ENCODE assay signal across 28 cellular contexts in genomic region chr9:92001244-92001643, GRCh38. TPM values are rescaled to one million over a fixed set of nuclear protein-coding genes. Genes with fewer than 3 reads are reported as not detected.
DNase-seq lines count a peak whose midpoint lies in the region; TF ChIP-seq lines count a peak whose summit lies in the region.
"Had no signal": no experiment of that assay in that cellular context is flagged by ENCODE, and none has a peak within 500 bp of the region (broad histone marks: within the 10 kb centered on the region; RNA-seq: fewer than 3 reads in every experiment).

No MANE protein-coding gene starts in this region.

- no peaks in the 10 kb centered on the region for H3K9me3 Mint-ChIP-seq in activated T-helper 2 cell treated with anti-CD3 and anti-CD28 coated beads, Interferon-gamma antibody, Interleukin-2, Interleukin-4, amounts not matched to agents 10 μg/mL and 5 μg/mL and 100 μg/mL, durations not matched to agents 14 hours and 24 hours and 36 hours
- H3K9me3 Mint-ChIP-seq: activated T-cell treated with anti-CD3 and anti-CD28 coated beads, Interleukin-2, amount 50 U/mL, for 4 hours; neural crest cell had no signal

- peaks cover 11% of the 10 kb centered on the region for H3K27me3 Mint-ChIP-seq in activated T-helper 2 cell treated with anti-CD3 and anti-CD28 coated beads, Interferon-gamma antibody, Interleukin-2, Interleukin-4, amounts not matched to agents 10 μg/mL and 5 μg/mL and 100 μg/mL, durations not matched to agents 14 hours and 24 hours and 36 hours (ENCODE audit: low read depth)

- H3K36me3 Mint-ChIP-seq in activated T-helper 2 cell treated with anti-CD3 and anti-CD28 coated beads, Interferon-gamma antibody, Interleukin-2, Interleukin-4, amounts not matched to agents 10 μg/mL and 5 μg/mL and 100 μg/mL, durations not matched to agents 14 hours and 24 hours and 36 hours (ENCODE audit: low read depth): no peaks in the 10 kb centered on the region

- H3K9me3 ChIP-seq in right atrium auricular region: no peaks in the 10 kb centered on the region
- H3K9me3 ChIP-seq: body of pancreas, right lobe of liver, SK-N-SH, vagina had no signal

- DNase-seq in right atrium auricular region (ENCODE audit: low spot score) (peak; percentile 21), cardiac septum (ENCODE audit: low spot score) (no peak), M059J (ENCODE audit: low read depth) (peak; percentile 24), fibroblast of gingiva (ENCODE audit: low read depth) (peak; percentile 55), germinal center (ENCODE audit: low spot score) (no peak), Ammon's horn (ENCODE audit: low spot score) (no peak), SW480 (ENCODE audit: low spot score) (no peak)
- no peak for DNase-seq in activated T-helper 2 cell treated with anti-CD3 and anti-CD28 coated beads, Interferon-gamma antibody, Interleukin-2, Interleukin-4, amounts not matched to agents 10 μg/mL and 5 μg/mL and 100 μg/mL, durations not matched to agents 14 hours and 24 hours and 36 hours (ENCODE audit: low spot score)
- DNase-seq: activated CD4-positive, alpha-beta T cell treated with anti-CD3 and anti-CD28 coated beads for 48 hours; activated T-cell treated with anti-CD3 and anti-CD28 coated beads, Interleukin-2, amount 50 U/mL, for 4 hours; body of pancreas; effector CD4-positive, alpha-beta T cell; foreskin melanocyte; MV-4-11; NCI-H1436 treated with DMSO at 0.1 percent for 48 hours; NCI-H2107; NCI-H446 treated with DMSO at 0.1 percent for 48 hours; NCI-H82; right lobe of liver; SK-N-SH; stimulated activated naive CD4-positive, alpha-beta T cell treated with Interleukin-2 at 50 U/mL for 16 hours; T-helper 2 cell had no signal

- no peaks in the 10 kb centered on the region for H3K4me1 ChIP-seq in right atrium auricular region
- H3K4me1 ChIP-seq: BLaER1 treated with 17β-estradiol and CSF1 and Interleukin-3, amounts not matched to agents 10 nM and 100 nM; body of pancreas; right lobe of liver; vagina had no signal

- H3K27me3 ChIP-seq in right atrium auricular region: no peaks in the 10 kb centered on the region
- H3K27me3 ChIP-seq: BLaER1 treated with 17β-estradiol and CSF1 and Interleukin-3, amounts not matched to agents 10 nM and 100 nM; body of pancreas; right lobe of liver; vagina had no signal

- H3K4me1 Mint-ChIP-seq in activated T-helper 2 cell treated with anti-CD3 and anti-CD28 coated beads, Interferon-gamma antibody, Interleukin-2, Interleukin-4, amounts not matched to agents 10 μg/mL and 5 μg/mL and 100 μg/mL, durations not matched to agents 14 hours and 24 hours and 36 hours (ENCODE audit: low read depth): no peaks in the 10 kb centered on the region
- H3K4me1 Mint-ChIP-seq: neural crest cell had no signal

- no peak overlapping the region for H3K4me3 Mint-ChIP-seq in activated T-helper 2 cell treated with anti-CD3 and anti-CD28 coated beads, Interferon-gamma antibody, Interleukin-2, Interleukin-4, amounts not matched to agents 10 μg/mL and 5 μg/mL and 100 μg/mL, durations not matched to agents 14 hours and 24 hours and 36 hours (ENCODE audit: low read depth)
- H3K4me3 Mint-ChIP-seq: activated T-cell treated with anti-CD3 and anti-CD28 coated beads, Interleukin-2, amount 50 U/mL, for 4 hours; neural crest cell had no signal

- TF ChIP-seq CTCF in right atrium auricular region (IDR thresholded peaks at IDR 0.05): no peak

- no peak overlapping the region for H3K27ac Mint-ChIP-seq in activated T-helper 2 cell treated with anti-CD3 and anti-CD28 coated beads, Interferon-gamma antibody, Interleukin-2, Interleukin-4, amounts not matched to agents 10 μg/mL and 5 μg/mL and 100 μg/mL, durations not matched to agents 14 hours and 24 hours and 36 hours

- H3K27ac ChIP-seq in right atrium auricular region: no peak overlapping the region
- H3K27ac ChIP-seq: BLaER1 treated with 17β-estradiol and CSF1 and Interleukin-3, amounts not matched to agents 10 nM and 100 nM; body of pancreas; epithelial cell of prostate; right lobe of liver; vagina had no signal

- intact Hi-C loops in cardiac septum (cut with DNase I): no loop called here
- intact Hi-C loops in activated T-helper 2 cell treated with anti-CD3 and anti-CD28 coated beads, Interferon-gamma antibody, Interleukin-2, Interleukin-4, amounts not matched to agents 10 μg/mL and 5 μg/mL and 100 μg/mL, durations not matched to agents 14 hours and 24 hours and 36 hours (cut with micrococcal nuclease): no loop called here

- H3K4me3 ChIP-seq in right atrium auricular region: no peak overlapping the region
- H3K4me3 ChIP-seq: BLaER1 treated with 17β-estradiol and CSF1 and Interleukin-3, amounts not matched to agents 10 nM and 100 nM; body of pancreas; GM12878; right lobe of liver; vagina had no signal

- H3K36me3 ChIP-seq in right atrium auricular region: no peaks in the 10 kb centered on the region
- H3K36me3 ChIP-seq: BLaER1 treated with 17β-estradiol and CSF1 and Interleukin-3, amounts not matched to agents 10 nM and 100 nM; right lobe of liver; vagina had no signal

RNA-seq across cellular contexts. Expression of gene ROR2, which starts 51.2 kb away (rescaled TPM):
- 10 to 100 TPM; 21.8 to 28.5 TPM for total RNA-seq in right atrium auricular region
- total RNA-seq in cardiac septum: 0.65 TPM
- 0.94 and 2.9 TPM in 2 replicates for total RNA-seq in M059J (2014; rRNA removed; shearing (Covaris generic))
- total RNA-seq in activated T-helper 2 cell treated with anti-CD3 and anti-CD28 coated beads, Interferon-gamma antibody, Interleukin-2, Interleukin-4, amounts not matched to agents 10 μg/mL and 5 μg/mL and 100 μg/mL, durations not matched to agents 14 hours and 24 hours and 36 hours: not detected in 2 replicates
- total RNA-seq: activated CD8-positive, alpha-beta memory T cell treated with anti-CD3 and anti-CD28 coated beads for 36 hours had no signal

Comparison
In these comparisons a context has a peak if more than half of its experiments do, and no peak if none do; other contexts are left out.
1. DNase-seq: peak in right atrium auricular region (single experiment), M059J (single experiment) and fibroblast of gingiva (single experiment); none in cardiac septum (single experiment), germinal center (single experiment), Ammon's horn (single experiment), SW480 (single experiment) and activated T-helper 2 cell treated with anti-CD3 and anti-CD28 coated beads, Interferon-gamma antibody, Interleukin-2, Interleukin-4, amounts not matched to agents 10 μg/mL and 5 μg/mL and 100 μg/mL, durations not matched to agents 14 hours and 24 hours and 36 hours (single experiment).